In the genomic region with DNA sequence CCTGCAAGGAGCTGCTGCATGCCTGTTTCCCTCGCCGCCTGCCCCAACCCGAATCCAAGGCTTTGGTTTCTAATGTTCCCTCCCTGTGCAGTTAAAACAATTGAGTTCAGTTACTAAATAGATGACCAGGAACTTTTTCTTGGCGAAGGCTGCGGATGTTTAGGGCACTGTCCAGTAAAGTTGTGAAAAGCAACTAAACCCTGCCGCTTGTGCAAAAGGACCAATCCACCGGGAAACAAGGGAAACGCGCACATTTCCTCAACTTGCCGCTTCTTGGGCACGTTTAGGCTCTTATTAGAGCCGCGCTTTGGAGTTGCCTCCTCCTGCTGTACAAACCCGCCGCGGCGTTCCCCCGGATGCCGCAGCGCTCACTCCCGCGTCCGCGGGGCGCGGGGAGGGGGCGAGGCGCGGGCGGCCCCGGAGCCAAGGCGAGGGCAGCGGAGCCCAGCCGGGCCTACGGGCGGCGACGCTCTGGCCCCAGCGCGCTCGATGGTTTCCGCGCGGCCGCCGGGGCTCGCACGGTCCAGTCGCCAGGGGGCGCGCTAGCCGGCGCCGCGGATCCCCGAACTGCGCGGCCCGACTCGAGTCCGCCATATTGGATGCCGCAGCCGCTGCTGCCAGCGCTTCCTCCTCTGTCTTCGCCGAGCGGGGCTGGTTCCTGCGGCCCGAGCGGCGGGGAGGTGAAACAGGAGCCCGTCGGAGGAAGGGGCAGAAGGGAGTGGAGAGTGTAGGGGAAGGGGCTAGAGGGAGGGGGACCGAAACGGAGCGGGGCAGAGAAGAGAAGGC, we compare ENCODE assay signal across 1 cellular context.
TF ChIP-seq lines count a peak whose summit lies in the region.

SCAF8 (plus strand) TSS at position 593 of the 786 bp plus-strand sequence. CDS start 485 bp downstream, outside the sequence.

TF ChIP-seq in HepG2, 621 proteins besides CTCF, POLR2A, EP300 and RAD21 (continued from another document and continues in another):
- peak; percentile 94 for TF ChIP-seq HNRNPK (IDR thresholded peaks at IDR 0.05; ENCODE audit: low read depth, low read length, poor library complexity, severe bottlenecking)
- no peak for TF ChIP-seq PRDM10 (CRISPR knock-in tag; IDR thresholded peaks at IDR 0.05; ENCODE audit: low read depth)
- TF ChIP-seq KMT2A (CRISPR knock-in tag; IDR thresholded peaks at IDR 0.05), result no peak; the same call in 1 of the 2 replicates
- TF ChIP-seq KLF11 (CRISPR knock-in tag; IDR thresholded peaks at IDR 0.05), result no peak
- TF ChIP-seq ZNF766 (CRISPR knock-in tag; IDR thresholded peaks at IDR 0.05; ENCODE audit: borderline replicate concordance), result peak; percentile 97
- TF ChIP-seq, protein P1, sequence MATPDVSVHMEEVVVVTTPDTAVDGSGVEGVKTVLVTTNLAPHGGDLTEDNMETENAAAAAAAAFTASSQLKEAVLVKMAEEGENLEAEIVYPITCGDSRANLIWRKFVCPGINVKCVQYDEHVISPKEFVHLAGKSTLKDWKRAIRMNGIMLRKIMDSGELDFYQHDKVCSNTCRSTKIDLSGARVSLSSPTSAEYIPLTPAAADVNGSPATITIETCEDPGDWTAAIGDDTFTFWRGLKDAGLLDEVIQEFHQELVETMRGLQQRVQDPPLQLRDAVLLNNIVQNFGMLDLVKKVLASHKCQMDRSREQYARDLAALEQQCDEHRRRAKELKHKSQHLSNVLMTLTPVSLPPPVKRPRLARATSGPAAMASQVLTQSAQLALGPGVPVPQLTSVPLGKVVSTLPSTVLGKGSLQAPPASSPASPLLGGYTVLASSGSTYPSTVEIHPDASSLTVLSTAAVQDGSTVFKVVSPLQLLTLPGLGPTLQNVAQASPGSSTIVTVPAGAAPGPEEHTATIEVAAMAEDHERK (CRISPR knock-in tag; IDR thresholded peaks at IDR 0.05; ENCODE audit: low read depth), result no peak
- TF ChIP-seq MTA3 (CRISPR knock-in tag; IDR thresholded peaks at IDR 0.05), result no peak
- TF ChIP-seq CC2D1A (CRISPR knock-in tag; IDR thresholded peaks at IDR 0.05), result no peak
- TF ChIP-seq SSRP1 (CRISPR knock-in tag; IDR thresholded peaks at IDR 0.05), result no peak
- TF ChIP-seq, protein P2, sequence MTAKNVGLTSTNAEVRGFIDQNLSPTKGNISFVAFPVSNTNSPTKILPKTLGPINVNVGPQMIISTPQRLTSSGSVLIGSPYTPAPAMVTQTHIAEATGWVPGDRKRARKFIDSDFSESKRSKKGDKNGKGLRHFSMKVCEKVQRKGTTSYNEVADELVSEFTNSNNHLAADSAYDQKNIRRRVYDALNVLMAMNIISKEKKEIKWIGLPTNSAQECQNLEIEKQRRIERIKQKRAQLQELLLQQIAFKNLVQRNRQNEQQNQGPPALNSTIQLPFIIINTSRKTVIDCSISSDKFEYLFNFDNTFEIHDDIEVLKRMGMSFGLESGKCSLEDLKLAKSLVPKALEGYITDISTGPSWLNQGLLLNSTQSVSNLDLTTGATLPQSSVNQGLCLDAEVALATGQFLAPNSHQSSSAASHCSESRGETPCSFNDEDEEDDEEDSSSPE (CRISPR knock-in tag; IDR thresholded peaks at IDR 0.05), result peak; percentile 64
- TF ChIP-seq PCBP2 (optimal IDR thresholded peaks at IDR 0.05; ENCODE audit: low read depth, low read length, poor library complexity, severe bottlenecking), result no peak
- TF ChIP-seq HOXA9 (CRISPR knock-in tag; IDR thresholded peaks at IDR 0.05; ENCODE audit: borderline replicate concordance), result no peak
- TF ChIP-seq ZNF550 (CRISPR knock-in tag; IDR thresholded peaks at IDR 0.05; ENCODE audit: borderline replicate concordance), result no peak
- TF ChIP-seq, protein P3, sequence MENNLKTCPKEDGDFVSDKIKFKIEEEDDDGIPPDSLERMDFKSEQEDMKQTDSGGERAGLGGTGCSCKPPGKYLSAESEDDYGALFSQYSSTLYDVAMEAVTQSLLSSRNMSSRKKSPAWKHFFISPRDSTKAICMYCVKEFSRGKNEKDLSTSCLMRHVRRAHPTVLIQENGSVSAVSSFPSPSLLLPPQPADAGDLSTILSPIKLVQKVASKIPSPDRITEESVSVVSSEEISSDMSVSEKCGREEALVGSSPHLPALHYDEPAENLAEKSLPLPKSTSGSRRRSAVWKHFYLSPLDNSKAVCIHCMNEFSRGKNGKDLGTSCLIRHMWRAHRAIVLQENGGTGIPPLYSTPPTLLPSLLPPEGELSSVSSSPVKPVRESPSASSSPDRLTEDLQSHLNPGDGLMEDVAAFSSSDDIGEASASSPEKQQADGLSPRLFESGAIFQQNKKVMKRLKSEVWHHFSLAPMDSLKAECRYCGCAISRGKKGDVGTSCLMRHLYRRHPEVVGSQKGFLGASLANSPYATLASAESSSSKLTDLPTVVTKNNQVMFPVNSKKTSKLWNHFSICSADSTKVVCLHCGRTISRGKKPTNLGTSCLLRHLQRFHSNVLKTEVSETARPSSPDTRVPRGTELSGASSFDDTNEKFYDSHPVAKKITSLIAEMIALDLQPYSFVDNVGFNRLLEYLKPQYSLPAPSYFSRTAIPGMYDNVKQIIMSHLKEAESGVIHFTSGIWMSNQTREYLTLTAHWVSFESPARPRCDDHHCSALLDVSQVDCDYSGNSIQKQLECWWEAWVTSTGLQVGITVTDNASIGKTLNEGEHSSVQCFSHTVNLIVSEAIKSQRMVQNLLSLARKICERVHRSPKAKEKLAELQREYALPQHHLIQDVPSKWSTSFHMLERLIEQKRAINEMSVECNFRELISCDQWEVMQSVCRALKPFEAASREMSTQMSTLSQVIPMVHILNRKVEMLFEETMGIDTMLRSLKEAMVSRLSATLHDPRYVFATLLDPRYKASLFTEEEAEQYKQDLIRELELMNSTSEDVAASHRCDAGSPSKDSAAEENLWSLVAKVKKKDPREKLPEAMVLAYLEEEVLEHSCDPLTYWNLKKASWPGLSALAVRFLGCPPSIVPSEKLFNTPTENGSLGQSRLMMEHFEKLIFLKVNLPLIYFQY (CRISPR knock-in tag; IDR thresholded peaks at IDR 0.05; ENCODE audit: borderline replicate concordance), result peak; percentile 73
- no peak for TF ChIP-seq ATAD3A (CRISPR knock-in tag; IDR thresholded peaks at IDR 0.05)
- no peak for TF ChIP-seq RFX1 (IDR thresholded peaks at IDR 0.05)
- TF ChIP-seq HIVEP1 (CRISPR knock-in tag; IDR thresholded peaks at IDR 0.05), result peak; percentile 71
- TF ChIP-seq MXI1 (IDR thresholded peaks at IDR 0.05; ENCODE audit: borderline replicate concordance, low read depth, low read length), result peak; percentile 57; the same call in 1 of the 3 replicates
- TF ChIP-seq NKX3-1 (CRISPR knock-in tag; IDR thresholded peaks at IDR 0.05), result peak; percentile 88
- TF ChIP-seq, protein P4, sequence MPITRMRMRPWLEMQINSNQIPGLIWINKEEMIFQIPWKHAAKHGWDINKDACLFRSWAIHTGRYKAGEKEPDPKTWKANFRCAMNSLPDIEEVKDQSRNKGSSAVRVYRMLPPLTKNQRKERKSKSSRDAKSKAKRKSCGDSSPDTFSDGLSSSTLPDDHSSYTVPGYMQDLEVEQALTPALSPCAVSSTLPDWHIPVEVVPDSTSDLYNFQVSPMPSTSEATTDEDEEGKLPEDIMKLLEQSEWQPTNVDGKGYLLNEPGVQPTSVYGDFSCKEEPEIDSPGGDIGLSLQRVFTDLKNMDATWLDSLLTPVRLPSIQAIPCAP (CRISPR knock-in tag; IDR thresholded peaks at IDR 0.05; ENCODE audit: low read depth), result no peak; the same call in 1 of the 2 replicates
- no peak; the same call in 1 of the 2 replicates for TF ChIP-seq ZNF138 (CRISPR knock-in tag; IDR thresholded peaks at IDR 0.05; ENCODE audit: low read depth)
- TF ChIP-seq, protein P5, sequence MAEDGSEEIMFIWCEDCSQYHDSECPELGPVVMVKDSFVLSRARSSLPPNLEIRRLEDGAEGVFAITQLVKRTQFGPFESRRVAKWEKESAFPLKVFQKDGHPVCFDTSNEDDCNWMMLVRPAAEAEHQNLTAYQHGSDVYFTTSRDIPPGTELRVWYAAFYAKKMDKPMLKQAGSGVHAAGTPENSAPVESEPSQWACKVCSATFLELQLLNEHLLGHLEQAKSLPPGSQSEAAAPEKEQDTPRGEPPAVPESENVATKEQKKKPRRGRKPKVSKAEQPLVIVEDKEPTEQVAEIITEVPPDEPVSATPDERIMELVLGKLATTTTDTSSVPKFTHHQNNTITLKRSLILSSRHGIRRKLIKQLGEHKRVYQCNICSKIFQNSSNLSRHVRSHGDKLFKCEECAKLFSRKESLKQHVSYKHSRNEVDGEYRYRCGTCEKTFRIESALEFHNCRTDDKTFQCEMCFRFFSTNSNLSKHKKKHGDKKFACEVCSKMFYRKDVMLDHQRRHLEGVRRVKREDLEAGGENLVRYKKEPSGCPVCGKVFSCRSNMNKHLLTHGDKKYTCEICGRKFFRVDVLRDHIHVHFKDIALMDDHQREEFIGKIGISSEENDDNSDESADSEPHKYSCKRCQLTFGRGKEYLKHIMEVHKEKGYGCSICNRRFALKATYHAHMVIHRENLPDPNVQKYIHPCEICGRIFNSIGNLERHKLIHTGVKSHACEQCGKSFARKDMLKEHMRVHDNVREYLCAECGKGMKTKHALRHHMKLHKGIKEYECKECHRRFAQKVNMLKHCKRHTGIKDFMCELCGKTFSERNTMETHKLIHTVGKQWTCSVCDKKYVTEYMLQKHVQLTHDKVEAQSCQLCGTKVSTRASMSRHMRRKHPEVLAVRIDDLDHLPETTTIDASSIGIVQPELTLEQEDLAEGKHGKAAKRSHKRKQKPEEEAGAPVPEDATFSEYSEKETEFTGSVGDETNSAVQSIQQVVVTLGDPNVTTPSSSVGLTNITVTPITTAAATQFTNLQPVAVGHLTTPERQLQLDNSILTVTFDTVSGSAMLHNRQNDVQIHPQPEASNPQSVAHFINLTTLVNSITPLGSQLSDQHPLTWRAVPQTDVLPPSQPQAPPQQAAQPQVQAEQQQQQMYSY (CRISPR knock-in tag; IDR thresholded peaks at IDR 0.05), result no peak
- 0 out of 2 replicates have a peak, but pooled peaks have one; percentile 65 for TF ChIP-seq GZF1 (CRISPR knock-in tag; IDR thresholded peaks at IDR 0.05)
- TF ChIP-seq, protein P6, sequence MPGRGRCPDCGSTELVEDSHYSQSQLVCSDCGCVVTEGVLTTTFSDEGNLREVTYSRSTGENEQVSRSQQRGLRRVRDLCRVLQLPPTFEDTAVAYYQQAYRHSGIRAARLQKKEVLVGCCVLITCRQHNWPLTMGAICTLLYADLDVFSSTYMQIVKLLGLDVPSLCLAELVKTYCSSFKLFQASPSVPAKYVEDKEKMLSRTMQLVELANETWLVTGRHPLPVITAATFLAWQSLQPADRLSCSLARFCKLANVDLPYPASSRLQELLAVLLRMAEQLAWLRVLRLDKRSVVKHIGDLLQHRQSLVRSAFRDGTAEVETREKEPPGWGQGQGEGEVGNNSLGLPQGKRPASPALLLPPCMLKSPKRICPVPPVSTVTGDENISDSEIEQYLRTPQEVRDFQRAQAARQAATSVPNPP (CRISPR knock-in tag; IDR thresholded peaks at IDR 0.05), result peak; percentile 81
- no peak for TF ChIP-seq NFYB (CRISPR knock-in tag; IDR thresholded peaks at IDR 0.05)
- no peak for TF ChIP-seq KDM1A (CRISPR knock-in tag; IDR thresholded peaks at IDR 0.05)
- peak; percentile 68; the same call in 1 of the 2 replicates for TF ChIP-seq MAZ (IDR thresholded peaks at IDR 0.05; ENCODE audit: borderline replicate concordance, low read depth, low read length)
- peak; percentile 95 for TF ChIP-seq MAZ (CRISPR knock-in tag; IDR thresholded peaks at IDR 0.05; ENCODE audit: low read depth)
- TF ChIP-seq EHMT2 (IDR thresholded peaks at IDR 0.05; ENCODE audit: borderline replicate concordance, low read depth, low read length), result no peak
- no peak for TF ChIP-seq ZSCAN30 (CRISPR knock-in tag; IDR thresholded peaks at IDR 0.05)
- peak; percentile 33; the same call in 1 of the 2 replicates for TF ChIP-seq ZFP82 (CRISPR knock-in tag; IDR thresholded peaks at IDR 0.05; ENCODE audit: borderline replicate concordance)
- peak; percentile 56 for TF ChIP-seq MED8 (CRISPR knock-in tag; IDR thresholded peaks at IDR 0.05; ENCODE audit: insufficient replicate concordance)
- TF ChIP-seq ARNT2 (CRISPR knock-in tag; IDR thresholded peaks at IDR 0.05; ENCODE audit: low read depth), result peak; percentile 66
- TF ChIP-seq EZH2 (conservative IDR thresholded peaks at IDR 0.05; ENCODE audit: low read depth, low read length), result no peak
- peak; percentile 50; the same call in 1 of the 2 replicates for TF ChIP-seq ZNF800 (CRISPR knock-in tag; IDR thresholded peaks at IDR 0.05)
- TF ChIP-seq ZNF3 (CRISPR knock-in tag; IDR thresholded peaks at IDR 0.05), result no peak
- TF ChIP-seq, protein P7, sequence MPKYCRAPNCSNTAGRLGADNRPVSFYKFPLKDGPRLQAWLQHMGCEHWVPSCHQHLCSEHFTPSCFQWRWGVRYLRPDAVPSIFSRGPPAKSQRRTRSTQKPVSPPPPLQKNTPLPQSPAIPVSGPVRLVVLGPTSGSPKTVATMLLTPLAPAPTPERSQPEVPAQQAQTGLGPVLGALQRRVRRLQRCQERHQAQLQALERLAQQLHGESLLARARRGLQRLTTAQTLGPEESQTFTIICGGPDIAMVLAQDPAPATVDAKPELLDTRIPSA (CRISPR knock-in tag; IDR thresholded peaks at IDR 0.05; ENCODE audit: borderline replicate concordance), result no peak
